1 cellular context compared by ENCODE assay signal in genomic region chr1:36134805-36135339, GRCh38.
TF ChIP-seq lines count a peak whose summit lies in the region.

No MANE protein-coding gene starts in this region.

TF ChIP-seq in K562, 482 proteins besides CTCF, POLR2A, EP300 and RAD21 (continues in another document):
- TF ChIP-seq CHD2 (IDR thresholded peaks at IDR 0.05; ENCODE audit: low read depth, low read length), result no peak
- no peak for TF ChIP-seq SMARCA5 (IDR thresholded peaks at IDR 0.05)
- no peak for TF ChIP-seq ZNF197 (CRISPR knock-in tag; IDR thresholded peaks at IDR 0.05; ENCODE audit: low read depth)
- TF ChIP-seq ETV5 (CRISPR knock-in tag; IDR thresholded peaks at IDR 0.05; ENCODE audit: low read depth), result no peak; the same call in 1 of the 2 replicates
- TF ChIP-seq FOXA1 (IDR thresholded peaks at IDR 0.05; ENCODE audit: borderline replicate concordance), result no peak
- TF ChIP-seq HEY1 (CRISPR knock-in tag; IDR thresholded peaks at IDR 0.05; ENCODE audit: borderline replicate concordance), result no peak
- TF ChIP-seq ZFPM2 (CRISPR knock-in tag; IDR thresholded peaks at IDR 0.05), result no peak
- no peak for TF ChIP-seq CBX1 (IDR thresholded peaks at IDR 0.05; ENCODE audit: low read depth)
- no peak for TF ChIP-seq SNIP1 (IDR thresholded peaks at IDR 0.05; ENCODE audit: low read depth)
- TF ChIP-seq TRIM25 (IDR thresholded peaks at IDR 0.05; ENCODE audit: borderline replicate concordance), result no peak
- peak; percentile 31 for TF ChIP-seq NFYB (IDR thresholded peaks at IDR 0.05; ENCODE audit: extremely low read depth, insufficient read length)
- peak; percentile 66; the same call in 1 of the 2 replicates for TF ChIP-seq DPF2 (IDR thresholded peaks at IDR 0.05)
- no peak for TF ChIP-seq LARP7 (IDR thresholded peaks at IDR 0.05)
- TF ChIP-seq E2F3 (CRISPR knock-in tag; IDR thresholded peaks at IDR 0.05), result no peak
- TF ChIP-seq RBM17 (IDR thresholded peaks at IDR 0.05; ENCODE audit: borderline replicate concordance, low read depth, low read length), result no peak
- no peak for TF ChIP-seq TAF1 (IDR thresholded peaks at IDR 0.05; ENCODE audit: control insufficient read depth, extremely low read depth, insufficient read depth, low read length, severe bottlenecking)
- TF ChIP-seq CBX5 (IDR thresholded peaks at IDR 0.05; ENCODE audit: borderline replicate concordance, low read depth), result no peak
- TF ChIP-seq RFX1 (IDR thresholded peaks at IDR 0.05), result no peak
- no peak for TF ChIP-seq BMI1 (IDR thresholded peaks at IDR 0.05; ENCODE audit: low read length)
- TF ChIP-seq ZFP36 (IDR thresholded peaks at IDR 0.05; ENCODE audit: low read depth, low read length, partially characterized antibody), result no peak
- TF ChIP-seq STAT5A (IDR thresholded peaks at IDR 0.05; ENCODE audit: borderline replicate concordance, low read length), result no peak
- TF ChIP-seq ESRRB (CRISPR knock-in tag; IDR thresholded peaks at IDR 0.05; ENCODE audit: borderline replicate concordance), result no peak
- no peak for TF ChIP-seq EGR1 (conservative IDR thresholded peaks at IDR 0.05)
- no peak for TF ChIP-seq ZNF253 (CRISPR knock-in tag; conservative IDR thresholded peaks at IDR 0.05)
- no peak for TF ChIP-seq GTF2E2 (tag; IDR thresholded peaks at IDR 0.05)
- no peak for TF ChIP-seq ZNF586 (CRISPR knock-in tag; conservative IDR thresholded peaks at IDR 0.05)
- TF ChIP-seq MCM3 (IDR thresholded peaks at IDR 0.05), result no peak
- no peak; the same call in 1 of the 2 replicates for TF ChIP-seq MTA3 (IDR thresholded peaks at IDR 0.05; ENCODE audit: borderline replicate concordance)
- 0 out of 2 replicates have a peak, but pooled peaks have one; percentile 24 for TF ChIP-seq HMBOX1 (IDR thresholded peaks at IDR 0.05)
- TF ChIP-seq SRSF9 (IDR thresholded peaks at IDR 0.05; ENCODE audit: borderline replicate concordance, low read depth, low read length), result no peak
- peak; percentile 79 for TF ChIP-seq CEBPG (CRISPR knock-in tag; IDR thresholded peaks at IDR 0.05)
- TF ChIP-seq CEBPG (tag; conservative IDR thresholded peaks at IDR 0.05 in 1 of 2, IDR thresholded peaks at IDR 0.05 in 1 of 2), result no peak
- no peak for TF ChIP-seq BRD4 (IDR thresholded peaks at IDR 0.05)
- TF ChIP-seq REST (CRISPR knock-in tag; IDR thresholded peaks at IDR 0.05; ENCODE audit: low read depth), result no peak
- no peak for TF ChIP-seq ZNF398 (CRISPR knock-in tag; IDR thresholded peaks at IDR 0.05)
- TF ChIP-seq E2F8 (IDR thresholded peaks at IDR 0.05; ENCODE audit: low read depth, partially characterized antibody), result no peak
- TF ChIP-seq KDM4B (IDR thresholded peaks at IDR 0.05; ENCODE audit: borderline replicate concordance in 2 of 2, low read depth in 1 of 2), result no peak
- no peak for TF ChIP-seq PCBP1 (IDR thresholded peaks at IDR 0.05; ENCODE audit: low read depth, low read length, poor library complexity, severe bottlenecking)
- TF ChIP-seq ATF4 (CRISPR knock-in tag; IDR thresholded peaks at IDR 0.05), result 0 out of 2 replicates have a peak, but pooled peaks have one; percentile 7
- TF ChIP-seq PRDM10 (IDR thresholded peaks at IDR 0.05; ENCODE audit: partially characterized antibody), result no peak
- no peak for TF ChIP-seq UBTF (IDR thresholded peaks at IDR 0.05; ENCODE audit: borderline replicate concordance in 1 of 2, low read depth in 2 of 2, low read length in 2 of 2)
- no peak for TF ChIP-seq HDGF (IDR thresholded peaks at IDR 0.05)
- no peak for TF ChIP-seq RBM34 (IDR thresholded peaks at IDR 0.05; ENCODE audit: borderline replicate concordance, insufficient read depth, low read length)
- TF ChIP-seq HDAC1 (IDR thresholded peaks at IDR 0.05), result peak in 1 of 2 experiments; percentile 9; a peak in 1 of 4 replicates
- no peak for TF ChIP-seq VEZF1 (CRISPR knock-in tag; IDR thresholded peaks at IDR 0.05)
- TF ChIP-seq ETV6 (IDR thresholded peaks at IDR 0.05; ENCODE audit: borderline replicate concordance in 1 of 2, low read depth in 2 of 2, low read length in 1 of 2), result no peak
- TF ChIP-seq ETV6 (CRISPR knock-in tag; IDR thresholded peaks at IDR 0.05; ENCODE audit: borderline replicate concordance), result no peak
